ENCODE assay signal across 1 cellular context in the genomic region with DNA sequence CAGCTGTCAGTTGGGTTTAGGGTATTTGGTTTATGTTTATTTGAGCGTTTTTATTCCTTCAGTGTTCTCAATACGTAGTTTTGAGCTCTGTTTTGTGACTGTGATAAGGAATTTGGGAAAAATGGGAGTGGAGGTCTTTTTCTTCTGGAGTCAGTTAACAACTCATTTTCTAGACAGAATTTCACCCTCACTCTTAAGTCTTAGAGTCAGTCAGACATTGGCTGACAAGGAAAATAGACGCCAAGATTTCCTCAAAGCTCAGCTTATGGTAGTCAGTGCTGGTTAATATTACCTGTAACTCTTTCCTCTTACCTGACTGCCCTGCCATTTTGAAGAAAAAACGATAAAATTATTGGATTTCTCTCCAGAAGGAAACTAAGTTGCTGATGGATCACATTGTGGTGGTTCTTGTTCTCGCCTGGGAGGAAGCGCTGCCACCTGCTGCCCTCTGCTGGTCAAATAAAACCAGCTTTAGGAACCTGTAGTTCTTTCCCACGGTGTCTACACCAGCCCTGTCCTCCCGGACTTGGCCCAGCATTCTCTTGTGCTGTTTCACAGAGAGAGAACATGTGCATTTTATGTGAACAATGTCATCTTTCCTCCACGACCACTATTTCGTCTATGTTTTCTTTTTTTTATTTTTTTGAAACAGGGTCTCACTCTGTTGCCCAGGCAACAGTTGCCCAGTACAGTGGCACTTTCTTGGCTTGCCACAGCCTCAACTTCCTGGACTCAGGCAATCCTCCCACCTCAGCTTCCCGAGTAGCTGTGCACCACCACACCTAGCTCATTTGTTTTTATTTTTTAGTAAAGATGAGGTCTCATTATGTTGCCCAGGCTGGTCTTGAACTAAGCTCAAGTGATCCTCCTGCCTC.
A peak's percentile ranks its signal among the peaks of the same experiment; 100 is the strongest.
TF ChIP-seq lines count a peak whose summit lies in the region.

No MANE protein-coding gene starts in this region.

TF ChIP-seq in HepG2, 621 proteins besides CTCF, POLR2A, EP300 and RAD21 (continued from another document and continues in another):
- TF ChIP-seq, protein P1, sequence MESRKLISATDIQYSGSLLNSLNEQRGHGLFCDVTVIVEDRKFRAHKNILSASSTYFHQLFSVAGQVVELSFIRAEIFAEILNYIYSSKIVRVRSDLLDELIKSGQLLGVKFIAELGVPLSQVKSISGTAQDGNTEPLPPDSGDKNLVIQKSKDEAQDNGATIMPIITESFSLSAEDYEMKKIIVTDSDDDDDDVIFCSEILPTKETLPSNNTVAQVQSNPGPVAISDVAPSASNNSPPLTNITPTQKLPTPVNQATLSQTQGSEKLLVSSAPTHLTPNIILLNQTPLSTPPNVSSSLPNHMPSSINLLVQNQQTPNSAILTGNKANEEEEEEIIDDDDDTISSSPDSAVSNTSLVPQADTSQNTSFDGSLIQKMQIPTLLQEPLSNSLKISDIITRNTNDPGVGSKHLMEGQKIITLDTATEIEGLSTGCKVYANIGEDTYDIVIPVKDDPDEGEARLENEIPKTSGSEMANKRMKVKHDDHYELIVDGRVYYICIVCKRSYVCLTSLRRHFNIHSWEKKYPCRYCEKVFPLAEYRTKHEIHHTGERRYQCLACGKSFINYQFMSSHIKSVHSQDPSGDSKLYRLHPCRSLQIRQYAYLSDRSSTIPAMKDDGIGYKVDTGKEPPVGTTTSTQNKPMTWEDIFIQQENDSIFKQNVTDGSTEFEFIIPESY (CRISPR knock-in tag; IDR thresholded peaks at IDR 0.05): no peak
- TF ChIP-seq ZSCAN29 (CRISPR knock-in tag; conservative IDR thresholded peaks at IDR 0.05) (peak; percentile 98), ZZZ3 (CRISPR knock-in tag; IDR thresholded peaks at IDR 0.05; ENCODE audit: borderline replicate concordance) (no peak), ZFP90 (CRISPR knock-in tag; IDR thresholded peaks at IDR 0.05; ENCODE audit: borderline replicate concordance) (no peak), ZNF547 (CRISPR knock-in tag; IDR thresholded peaks at IDR 0.05) (peak; percentile 42; the same call in 1 of the 2 replicates), CENPX (CRISPR knock-in tag; IDR thresholded peaks at IDR 0.05) (no peak), ZNF331 (CRISPR knock-in tag; IDR thresholded peaks at IDR 0.05) (no peak; the same call in 1 of the 2 replicates), ZNF121 (CRISPR knock-in tag; IDR thresholded peaks at IDR 0.05) (peak; percentile 77; the same call in 1 of the 2 replicates), PTBP1 (IDR thresholded peaks at IDR 0.05; ENCODE audit: low read depth, low read length, poor library complexity, severe bottlenecking) (no peak), ZNF572 (CRISPR knock-in tag; IDR thresholded peaks at IDR 0.05) (no peak), TCF7 (IDR thresholded peaks at IDR 0.05; ENCODE audit: low read depth) (no peak), GATAD2A (CRISPR knock-in tag; IDR thresholded peaks at IDR 0.05) (peak; percentile 42), RCOR2 (CRISPR knock-in tag; IDR thresholded peaks at IDR 0.05) (peak; percentile 35; the same call in 1 of the 2 replicates), ZNF773 (CRISPR knock-in tag; IDR thresholded peaks at IDR 0.05; ENCODE audit: borderline replicate concordance) (no peak), ZKSCAN8 (CRISPR knock-in tag; IDR thresholded peaks at IDR 0.05; ENCODE audit: borderline replicate concordance) (peak; percentile 37; the same call in 1 of the 2 replicates), TARDBP (CRISPR knock-in tag; IDR thresholded peaks at IDR 0.05) (0 out of 2 replicates have a peak, but pooled peaks have one; percentile 42)
- TF ChIP-seq, protein P2, sequence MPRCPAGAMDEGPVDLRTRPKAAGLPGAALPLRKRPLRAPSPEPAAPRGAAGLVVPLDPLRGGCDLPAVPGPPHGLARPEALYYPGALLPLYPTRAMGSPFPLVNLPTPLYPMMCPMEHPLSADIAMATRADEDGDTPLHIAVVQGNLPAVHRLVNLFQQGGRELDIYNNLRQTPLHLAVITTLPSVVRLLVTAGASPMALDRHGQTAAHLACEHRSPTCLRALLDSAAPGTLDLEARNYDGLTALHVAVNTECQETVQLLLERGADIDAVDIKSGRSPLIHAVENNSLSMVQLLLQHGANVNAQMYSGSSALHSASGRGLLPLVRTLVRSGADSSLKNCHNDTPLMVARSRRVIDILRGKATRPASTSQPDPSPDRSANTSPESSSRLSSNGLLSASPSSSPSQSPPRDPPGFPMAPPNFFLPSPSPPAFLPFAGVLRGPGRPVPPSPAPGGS (CRISPR knock-in tag; IDR thresholded peaks at IDR 0.05): no peak
- TF ChIP-seq, protein P3, sequence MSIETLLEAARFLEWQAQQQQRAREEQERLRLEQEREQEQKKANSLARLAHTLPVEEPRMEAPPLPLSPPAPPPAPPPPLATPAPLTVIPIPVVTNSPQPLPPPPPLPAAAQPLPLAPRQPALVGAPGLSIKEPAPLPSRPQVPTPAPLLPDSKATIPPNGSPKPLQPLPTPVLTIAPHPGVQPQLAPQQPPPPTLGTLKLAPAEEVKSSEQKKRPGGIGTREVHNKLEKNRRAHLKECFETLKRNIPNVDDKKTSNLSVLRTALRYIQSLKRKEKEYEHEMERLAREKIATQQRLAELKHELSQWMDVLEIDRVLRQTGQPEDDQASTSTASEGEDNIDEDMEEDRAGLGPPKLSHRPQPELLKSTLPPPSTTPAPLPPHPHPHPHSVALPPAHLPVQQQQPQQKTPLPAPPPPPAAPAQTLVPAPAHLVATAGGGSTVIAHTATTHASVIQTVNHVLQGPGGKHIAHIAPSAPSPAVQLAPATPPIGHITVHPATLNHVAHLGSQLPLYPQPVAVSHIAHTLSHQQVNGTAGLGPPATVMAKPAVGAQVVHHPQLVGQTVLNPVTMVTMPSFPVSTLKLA (IDR thresholded peaks at IDR 0.05): no peak
- TF ChIP-seq, protein P4, sequence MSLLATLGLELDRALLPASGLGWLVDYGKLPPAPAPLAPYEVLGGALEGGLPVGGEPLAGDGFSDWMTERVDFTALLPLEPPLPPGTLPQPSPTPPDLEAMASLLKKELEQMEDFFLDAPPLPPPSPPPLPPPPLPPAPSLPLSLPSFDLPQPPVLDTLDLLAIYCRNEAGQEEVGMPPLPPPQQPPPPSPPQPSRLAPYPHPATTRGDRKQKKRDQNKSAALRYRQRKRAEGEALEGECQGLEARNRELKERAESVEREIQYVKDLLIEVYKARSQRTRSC (CRISPR knock-in tag; IDR thresholded peaks at IDR 0.05; ENCODE audit: low read depth): no peak
- TF ChIP-seq, protein P5, sequence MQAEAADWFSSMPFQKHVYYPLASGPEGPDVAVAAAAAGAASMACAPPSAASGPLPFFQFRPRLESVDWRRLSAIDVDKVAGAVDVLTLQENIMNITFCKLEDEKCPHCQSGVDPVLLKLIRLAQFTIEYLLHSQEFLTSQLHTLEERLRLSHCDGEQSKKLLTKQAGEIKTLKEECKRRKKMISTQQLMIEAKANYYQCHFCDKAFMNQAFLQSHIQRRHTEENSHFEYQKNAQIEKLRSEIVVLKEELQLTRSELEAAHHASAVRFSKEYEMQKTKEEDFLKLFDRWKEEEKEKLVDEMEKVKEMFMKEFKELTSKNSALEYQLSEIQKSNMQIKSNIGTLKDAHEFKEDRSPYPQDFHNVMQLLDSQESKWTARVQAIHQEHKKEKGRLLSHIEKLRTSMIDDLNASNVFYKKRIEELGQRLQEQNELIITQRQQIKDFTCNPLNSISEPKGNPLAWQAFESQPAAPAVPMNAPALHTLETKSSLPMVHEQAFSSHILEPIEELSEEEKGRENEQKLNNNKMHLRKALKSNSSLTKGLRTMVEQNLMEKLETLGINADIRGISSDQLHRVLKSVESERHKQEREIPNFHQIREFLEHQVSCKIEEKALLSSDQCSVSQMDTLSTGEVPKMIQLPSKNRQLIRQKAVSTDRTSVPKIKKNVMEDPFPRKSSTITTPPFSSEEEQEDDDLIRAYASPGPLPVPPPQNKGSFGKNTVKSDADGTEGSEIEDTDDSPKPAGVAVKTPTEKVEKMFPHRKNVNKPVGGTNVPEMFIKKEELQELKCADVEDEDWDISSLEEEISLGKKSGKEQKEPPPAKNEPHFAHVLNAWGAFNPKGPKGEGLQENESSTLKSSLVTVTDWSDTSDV (CRISPR knock-in tag; IDR thresholded peaks at IDR 0.05): no peak
- TF ChIP-seq, protein P6, sequence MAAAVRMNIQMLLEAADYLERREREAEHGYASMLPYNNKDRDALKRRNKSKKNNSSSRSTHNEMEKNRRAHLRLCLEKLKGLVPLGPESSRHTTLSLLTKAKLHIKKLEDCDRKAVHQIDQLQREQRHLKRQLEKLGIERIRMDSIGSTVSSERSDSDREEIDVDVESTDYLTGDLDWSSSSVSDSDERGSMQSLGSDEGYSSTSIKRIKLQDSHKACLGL (CRISPR knock-in tag; IDR thresholded peaks at IDR 0.05): no peak
- TF ChIP-seq, protein P7, sequence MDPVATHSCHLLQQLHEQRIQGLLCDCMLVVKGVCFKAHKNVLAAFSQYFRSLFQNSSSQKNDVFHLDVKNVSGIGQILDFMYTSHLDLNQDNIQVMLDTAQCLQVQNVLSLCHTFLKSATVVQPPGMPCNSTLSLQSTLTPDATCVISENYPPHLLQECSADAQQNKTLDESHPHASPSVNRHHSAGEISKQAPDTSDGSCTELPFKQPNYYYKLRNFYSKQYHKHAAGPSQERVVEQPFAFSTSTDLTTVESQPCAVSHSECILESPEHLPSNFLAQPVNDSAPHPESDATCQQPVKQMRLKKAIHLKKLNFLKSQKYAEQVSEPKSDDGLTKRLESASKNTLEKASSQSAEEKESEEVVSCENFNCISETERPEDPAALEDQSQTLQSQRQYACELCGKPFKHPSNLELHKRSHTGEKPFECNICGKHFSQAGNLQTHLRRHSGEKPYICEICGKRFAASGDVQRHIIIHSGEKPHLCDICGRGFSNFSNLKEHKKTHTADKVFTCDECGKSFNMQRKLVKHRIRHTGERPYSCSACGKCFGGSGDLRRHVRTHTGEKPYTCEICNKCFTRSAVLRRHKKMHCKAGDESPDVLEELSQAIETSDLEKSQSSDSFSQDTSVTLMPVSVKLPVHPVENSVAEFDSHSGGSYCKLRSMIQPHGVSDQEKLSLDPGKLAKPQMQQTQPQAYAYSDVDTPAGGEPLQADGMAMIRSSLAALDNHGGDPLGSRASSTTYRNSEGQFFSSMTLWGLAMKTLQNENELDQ (CRISPR knock-in tag; IDR thresholded peaks at IDR 0.05; ENCODE audit: borderline replicate concordance): no peak
- TF ChIP-seq, protein P8, sequence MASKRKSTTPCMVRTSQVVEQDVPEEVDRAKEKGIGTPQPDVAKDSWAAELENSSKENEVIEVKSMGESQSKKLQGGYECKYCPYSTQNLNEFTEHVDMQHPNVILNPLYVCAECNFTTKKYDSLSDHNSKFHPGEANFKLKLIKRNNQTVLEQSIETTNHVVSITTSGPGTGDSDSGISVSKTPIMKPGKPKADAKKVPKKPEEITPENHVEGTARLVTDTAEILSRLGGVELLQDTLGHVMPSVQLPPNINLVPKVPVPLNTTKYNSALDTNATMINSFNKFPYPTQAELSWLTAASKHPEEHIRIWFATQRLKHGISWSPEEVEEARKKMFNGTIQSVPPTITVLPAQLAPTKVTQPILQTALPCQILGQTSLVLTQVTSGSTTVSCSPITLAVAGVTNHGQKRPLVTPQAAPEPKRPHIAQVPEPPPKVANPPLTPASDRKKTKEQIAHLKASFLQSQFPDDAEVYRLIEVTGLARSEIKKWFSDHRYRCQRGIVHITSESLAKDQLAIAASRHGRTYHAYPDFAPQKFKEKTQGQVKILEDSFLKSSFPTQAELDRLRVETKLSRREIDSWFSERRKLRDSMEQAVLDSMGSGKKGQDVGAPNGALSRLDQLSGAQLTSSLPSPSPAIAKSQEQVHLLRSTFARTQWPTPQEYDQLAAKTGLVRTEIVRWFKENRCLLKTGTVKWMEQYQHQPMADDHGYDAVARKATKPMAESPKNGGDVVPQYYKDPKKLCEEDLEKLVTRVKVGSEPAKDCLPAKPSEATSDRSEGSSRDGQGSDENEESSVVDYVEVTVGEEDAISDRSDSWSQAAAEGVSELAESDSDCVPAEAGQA (IDR thresholded peaks at IDR 0.05; ENCODE audit: low read depth): no peak
- TF ChIP-seq, protein P8 (CRISPR knock-in tag; IDR thresholded peaks at IDR 0.05; ENCODE audit: borderline replicate concordance): no peak
- TF ChIP-seq, protein P9, sequence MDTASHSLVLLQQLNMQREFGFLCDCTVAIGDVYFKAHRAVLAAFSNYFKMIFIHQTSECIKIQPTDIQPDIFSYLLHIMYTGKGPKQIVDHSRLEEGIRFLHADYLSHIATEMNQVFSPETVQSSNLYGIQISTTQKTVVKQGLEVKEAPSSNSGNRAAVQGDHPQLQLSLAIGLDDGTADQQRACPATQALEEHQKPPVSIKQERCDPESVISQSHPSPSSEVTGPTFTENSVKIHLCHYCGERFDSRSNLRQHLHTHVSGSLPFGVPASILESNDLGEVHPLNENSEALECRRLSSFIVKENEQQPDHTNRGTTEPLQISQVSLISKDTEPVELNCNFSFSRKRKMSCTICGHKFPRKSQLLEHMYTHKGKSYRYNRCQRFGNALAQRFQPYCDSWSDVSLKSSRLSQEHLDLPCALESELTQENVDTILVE (CRISPR knock-in tag; IDR thresholded peaks at IDR 0.05): peak; percentile 51; the same call in 1 of the 2 replicates
